In the genomic region with DNA sequence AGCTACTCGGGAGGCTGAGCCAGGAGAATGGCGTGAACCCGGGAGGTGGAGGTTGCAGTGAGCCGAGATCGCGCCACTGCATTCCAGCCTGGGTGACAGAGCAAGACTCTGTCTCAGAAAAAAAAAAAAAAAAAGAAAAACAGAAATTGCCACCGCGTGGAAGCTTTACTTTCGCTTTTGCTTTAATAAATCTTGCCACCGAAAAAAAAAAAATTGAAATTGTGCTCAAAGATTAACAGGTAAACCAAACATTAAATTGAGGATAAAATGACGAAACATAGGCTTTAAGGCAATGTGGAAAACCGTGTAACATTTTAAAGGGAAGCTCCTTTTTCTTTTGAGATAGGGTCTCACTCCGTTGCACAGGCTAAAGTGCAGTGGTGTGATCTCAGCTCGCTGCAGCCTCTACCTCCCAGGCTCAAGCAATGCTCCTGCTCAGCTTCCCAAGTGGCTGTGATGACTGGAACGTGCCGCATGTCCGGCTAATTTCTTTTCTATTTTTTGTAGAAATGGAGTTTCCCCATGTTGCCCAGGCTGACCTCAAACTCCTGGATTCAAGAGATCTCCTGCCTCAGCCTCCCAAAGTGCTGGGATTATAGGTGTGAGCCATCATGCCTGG, we compare ENCODE assay signal across 14 cellular contexts. TPM values are rescaled to one million over a fixed set of nuclear protein-coding genes. Genes with fewer than 3 reads are reported as not detected.
DNase-seq lines count a peak whose midpoint lies in the region; ATAC-seq and TF ChIP-seq lines count a peak whose summit lies in the region.
"Had no signal": no experiment of that assay in that cellular context is flagged by ENCODE, and none has a peak within 500 bp of the region (broad histone marks: within the 10 kb centered on the region; RNA-seq: fewer than 3 reads in every experiment).

No MANE protein-coding gene starts in this region.

- no peaks in the 10 kb centered on the region for H3K27me3 Mint-ChIP-seq in activated CD4-positive, alpha-beta T cell treated with anti-CD3 and anti-CD28 coated beads, Interleukin-2, amount 10 ng/mL, durations not matched to agents 24 days and 14 days

- H3K4me3 ChIP-seq in Peyer's patch (peak overlapping the region; percentile 16 to 40 (median 32)), spleen (peak overlapping the region; percentile 25 to 59 (median 35)), colonic mucosa (no peak overlapping the region)
- peak overlapping the region; percentile 51 for H3K4me3 ChIP-seq in effector memory CD4-positive, alpha-beta T cell (ENCODE audit: insufficient read depth, low read depth, low read length, poor library complexity, severe bottlenecking)
- H3K4me3 ChIP-seq: prostate gland had no signal

- H3K4me3 Mint-ChIP-seq in activated CD4-positive, alpha-beta T cell treated with anti-CD3 and anti-CD28 coated beads, Interleukin-2, amount 10 ng/mL, durations not matched to agents 24 days and 14 days: peak overlapping the region; percentile 77

- H3K27me3 ChIP-seq in Peyer's patch (no peaks in the 10 kb centered on the region), spleen (replicated peaks in 1 of 7) (no peaks in the 10 kb centered on the region), colonic mucosa (no peaks in the 10 kb centered on the region)
- H3K27me3 ChIP-seq in effector memory CD4-positive, alpha-beta T cell (replicated peaks; ENCODE audit: control insufficient read depth, insufficient read depth, low read length, poor library complexity, severe bottlenecking): no peaks in the 10 kb centered on the region

- no peak for TF ChIP-seq POLR2A in Peyer's patch (IDR thresholded peaks at IDR 0.05)
- no peak for TF ChIP-seq POLR2A in spleen (IDR thresholded peaks at IDR 0.05)

- WGBS in spleen, 5 donors: 25 to 51% (median 38%) methylated on average over 13 to 17 of the region's 17 CpGs

- H3K4me1 Mint-ChIP-seq in activated CD4-positive, alpha-beta T cell treated with anti-CD3 and anti-CD28 coated beads, Interleukin-2, amount 10 ng/mL, durations not matched to agents 24 days and 14 days: peaks cover 35% of the 10 kb centered on the region

- H3K9me3 ChIP-seq in Peyer's patch: no peaks in the 10 kb centered on the region
- H3K9me3 ChIP-seq in effector memory CD4-positive, alpha-beta T cell (ENCODE audit: control insufficient read depth, low read length): no peaks in the 10 kb centered on the region
- H3K9me3 ChIP-seq in spleen: no peaks in the 10 kb centered on the region
- H3K9me3 ChIP-seq in colonic mucosa: no peaks in the 10 kb centered on the region
- H3K9me3 ChIP-seq: prostate gland had no signal

- TF ChIP-seq CTCF in Peyer's patch (IDR thresholded peaks at IDR 0.05) (no peak), spleen (IDR thresholded peaks at IDR 0.05 in 8 of 11, conservative IDR thresholded peaks at IDR 0.05 in 3 of 11) (no peak), colonic mucosa (IDR thresholded peaks at IDR 0.05) (no peak)

- intact Hi-C loops in activated CD4-positive, alpha-beta T cell treated with anti-CD3 and anti-CD28 coated beads, Interleukin-2, amount 10 ng/mL, durations not matched to agents 24 days and 14 days (cut with micrococcal nuclease): loop anchor here (10.0 kb wide), 1 partner anchor 57 kb away; a partner anchor contains a TSS
- intact Hi-C loops in spleen (cut with DNase I; ENCODE audit: low total_unique reads) (no loop called here), colonic mucosa (cut with DNase I) (no loop called here), Right ventricle myocardium superior (cut with DNase I) (no loop called here)

- no peaks in the 10 kb centered on the region for H3K9me3 Mint-ChIP-seq in activated CD4-positive, alpha-beta T cell treated with anti-CD3 and anti-CD28 coated beads, Interleukin-2, amount 10 ng/mL, durations not matched to agents 24 days and 14 days

- H3K4me1 ChIP-seq in Peyer's patch (peaks cover 5 to 33% (median 16%) of the 10 kb centered on the region in 4 donors), spleen (peaks cover 18 to 67% (median 55%) of the 10 kb centered on the region in 6 donors), colonic mucosa (peaks cover 3% of the 10 kb centered on the region)
- peaks cover 24% of the 10 kb centered on the region for H3K4me1 ChIP-seq in effector memory CD4-positive, alpha-beta T cell (ENCODE audit: control insufficient read depth, insufficient read depth, low read length, poor library complexity, severe bottlenecking)
- H3K4me1 ChIP-seq: prostate gland had no signal

- H3K27ac ChIP-seq in Peyer's patch (peak overlapping the region; percentile 50 to 69 (median 58)), spleen (peak overlapping the region; percentile 32 to 93 (median 77)), colonic mucosa (no peak overlapping the region)
- peak overlapping the region; percentile 49 for H3K27ac ChIP-seq in effector memory CD4-positive, alpha-beta T cell (ENCODE audit: insufficient read depth, low read length, poor library complexity, severe bottlenecking)
- H3K27ac ChIP-seq: prostate gland had no signal

- H3K36me3 ChIP-seq in Peyer's patch (peaks cover 0 to 11% (median 0%) of the 10 kb centered on the region in 3 donors), spleen (peaks cover 0 to 45% (median 13%) of the 10 kb centered on the region in 6 donors), colonic mucosa (no peaks in the 10 kb centered on the region)
- H3K36me3 ChIP-seq in effector memory CD4-positive, alpha-beta T cell (ENCODE audit: control insufficient read depth, insufficient read depth, low read length): peaks cover 4% of the 10 kb centered on the region
- H3K36me3 ChIP-seq: prostate gland had no signal

- H3K9ac ChIP-seq in colonic mucosa (ENCODE audit: low read depth in 2 of 2, low read length in 2 of 2): no peak overlapping the region

- H3K36me3 Mint-ChIP-seq in activated CD4-positive, alpha-beta T cell treated with anti-CD3 and anti-CD28 coated beads, Interleukin-2, amount 10 ng/mL, durations not matched to agents 24 days and 14 days (ENCODE audit: low read depth): peaks cover 73% of the 10 kb centered on the region

- peak; percentile 68 for DNase-seq in activated CD4-positive, alpha-beta T cell treated with anti-CD3 and anti-CD28 coated beads, Interleukin-2, amount 10 ng/mL, durations not matched to agents 24 days and 14 days
- DNase-seq in activated CD4-positive, alpha-beta T cell treated with anti-CD3 and anti-CD28 coated beads, Interleukin-2, amount 50 U/mL, for 48 hours: no peak
- DNase-seq in Peyer's patch (peak in 1 of 3 donors; percentile 28), spleen (no peak), colonic mucosa (no peak), Right ventricle myocardium superior (no peak), NCI-H1436 treated with DMSO at 0.1 percent for 48 hours (lab: John Stamatoyannopoulos, UW) (no peak)
- no peak for DNase-seq in effector memory CD4-positive, alpha-beta T cell
- DNase-seq: 8988T; activated CD4-positive, alpha-beta T cell treated with anti-CD3 and anti-CD28 coated beads for 1 hour; cerebellar nuclear complex; NCI-H2029; NCI-H526 treated with DMSO at 0.1 percent for 48 hours had no signal

- ATAC-seq in Right ventricle myocardium superior (ENCODE audit: poor library complexity): no peak

- H3K27ac Mint-ChIP-seq in activated CD4-positive, alpha-beta T cell treated with anti-CD3 and anti-CD28 coated beads, Interleukin-2, amount 10 ng/mL, durations not matched to agents 24 days and 14 days: peak overlapping the region; percentile 57

RNA-seq across cellular contexts. Expression of a gene that starts 40.1 kb away (rescaled TPM):
- 32.9 and 33.3 TPM in 2 replicates for total RNA-seq in activated CD4-positive, alpha-beta T cell treated with anti-CD3 and anti-CD28 coated beads, Interleukin-2, amount 10 ng/mL, durations not matched to agents 24 days and 14 days
- 100 to 1,000 TPM in 3 of 4 donors, 10 to 100 TPM in 1; 59.0 to 270 (median 125) TPM for total RNA-seq in Peyer's patch
- 10 to 100 TPM; 59.0 to 83.7 (median 65.3) TPM for total RNA-seq in spleen
- 10 to 100 TPM; 28.9 to 63.6 (median 42.9) TPM for polyA plus RNA-seq in spleen
- 10 to 100 TPM; 19.2 to 30.6 TPM for total RNA-seq in colonic mucosa
- total RNA-seq in Right ventricle myocardium superior: 10.2 TPM

RNA-seq across cellular contexts. Expression of a gene that starts 40.7 kb away (rescaled TPM):
- 3.6 and 3.9 TPM in 2 replicates for total RNA-seq in activated CD4-positive, alpha-beta T cell treated with anti-CD3 and anti-CD28 coated beads, Interleukin-2, amount 10 ng/mL, durations not matched to agents 24 days and 14 days
- total RNA-seq in Peyer's patch (10 to 100 TPM; 14.9 to 45.9 (median 27.9) TPM), spleen (10 to 100 TPM in 6 of 7 donors, 1 to 10 TPM in 1; 6.0 to 28.8 (median 19.2) TPM), colonic mucosa (10 to 100 TPM; 11.9 to 12.7 TPM), Right ventricle myocardium superior (11.2 TPM)
- 10 to 100 TPM in 2 of 3 donors, 1 to 10 TPM in 1; 7.4 to 37.2 (median 34.5) TPM for polyA plus RNA-seq in spleen

RNA-seq across cellular contexts. Expression of a gene that starts 55.0 kb away (rescaled TPM):
- 226 and 237 TPM in 2 replicates for total RNA-seq in activated CD4-positive, alpha-beta T cell treated with anti-CD3 and anti-CD28 coated beads, Interleukin-2, amount 10 ng/mL, durations not matched to agents 24 days and 14 days
- total RNA-seq in Peyer's patch: 100 to 1,000 TPM in 1 of 4 donors, 10 to 100 TPM in 3; 19.4 to 187 (median 27.9) TPM
- 10 to 100 TPM; 15.7 to 28.9 (median 18.0) TPM for total RNA-seq in spleen
- polyA plus RNA-seq in spleen: 10 to 100 TPM; 11.5 to 15.3 (median 14.5) TPM
- total RNA-seq in colonic mucosa: 10 to 100 TPM; 17.8 to 91.5 TPM
- total RNA-seq in Right ventricle myocardium superior: 1.9 TPM

RNA-seq across cellular contexts. Expression of a gene that starts 59.9 kb away (rescaled TPM):
- total RNA-seq in activated CD4-positive, alpha-beta T cell treated with anti-CD3 and anti-CD28 coated beads, Interleukin-2, amount 10 ng/mL, durations not matched to agents 24 days and 14 days: 12.8 and 13.2 TPM in 2 replicates
- total RNA-seq in Peyer's patch: 10 to 100 TPM; 19.0 to 44.7 (median 36.7) TPM
- 10 to 100 TPM in 6 of 7 donors, 1 to 10 TPM in 1; 6.8 to 16.9 (median 10.5) TPM for total RNA-seq in spleen
- polyA plus RNA-seq in spleen: 1 to 10 TPM; 4.6 to 6.3 (median 5.7) TPM
- total RNA-seq in colonic mucosa: 10 to 100 TPM; 17.8 to 18.4 TPM
- total RNA-seq in Right ventricle myocardium superior: 4.1 TPM
